23 cellular contexts compared by ENCODE assay signal in the genomic region with DNA sequence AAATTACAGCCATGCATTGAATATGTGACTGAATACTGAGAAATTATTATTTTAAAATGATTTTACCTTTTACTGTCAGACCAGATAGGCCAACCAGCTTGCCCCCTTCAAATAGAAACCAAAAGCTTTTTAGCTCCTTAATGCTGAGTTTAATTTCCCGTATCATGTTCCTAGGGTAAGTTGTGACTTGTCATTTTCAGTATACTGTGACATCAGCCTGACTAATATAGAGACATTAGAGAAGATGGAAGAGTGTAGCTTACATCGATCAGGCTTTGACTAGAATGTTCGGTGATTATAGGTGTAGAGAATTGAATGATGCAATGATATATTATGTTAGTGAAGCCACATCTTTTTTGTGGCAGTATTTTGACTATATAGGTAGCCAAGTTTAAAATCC. TPM values are rescaled to one million over a fixed set of nuclear protein-coding genes. Genes with fewer than 3 reads are reported as not detected.
A peak's percentile ranks its signal among the peaks of the same experiment; 100 is the strongest.
DNase-seq lines count a peak whose midpoint lies in the region; ATAC-seq, FAIRE-seq and TF ChIP-seq lines count a peak whose summit lies in the region.
"Had no signal": no experiment of that assay in that cellular context is flagged by ENCODE, and none has a peak within 500 bp of the region (broad histone marks: within the 10 kb centered on the region; RNA-seq: fewer than 3 reads in every experiment).

No MANE protein-coding gene starts in this region.

- no peaks in the 10 kb centered on the region; a peak in 2 of 5 replicates for H3K4me1 ChIP-seq in K562 (replicated peaks in 1 of 2; ENCODE audit: control insufficient read depth in 2 of 2, insufficient read depth in 2 of 2, low read length in 2 of 2)
- H3K4me1 ChIP-seq: Peyer's patch had no signal

- H3K4me2 ChIP-seq in K562 (ENCODE audit: insufficient read depth, low read length): no peak overlapping the region

- in situ Hi-C loops in K562 (cut with MboI): no loop called here

- H3K4me1 Mint-ChIP-seq in activated T-cell treated with anti-CD3 and anti-CD28 coated beads, Interleukin-2, amount 50 U/mL, for 24 hours (ENCODE audit: low read depth): peaks cover 27% of the 10 kb centered on the region
- H3K4me1 Mint-ChIP-seq in natural killer cell: peaks cover 10 to 11% of the 10 kb centered on the region in 2 donors

- FAIRE-seq in K562 (lab: Jason Lieb, UNC): no peak
- FAIRE-seq: GM12892 had no signal

- intact Hi-C loops in K562 (cut with micrococcal nuclease): no loop called here
- intact Hi-C loops in natural killer cell (cut with micrococcal nuclease): no loop called here
- intact Hi-C loops in left cardiac atrium (cut with DNase I): no loop called here

- H3K27me3 Mint-ChIP-seq in activated T-cell treated with anti-CD3 and anti-CD28 coated beads, Interleukin-2, amount 50 U/mL, for 24 hours: peaks cover 10% of the 10 kb centered on the region
- peaks cover 0 to 2% of the 10 kb centered on the region in 2 donors for H3K27me3 Mint-ChIP-seq in natural killer cell (ENCODE audit: low read depth in 2 of 2)

- WGBS in K562 (ENCODE audit: insufficient coverage, low coverage, missing lambda C conversion rate): 77% methylated on average over 3 of the region's 3 CpGs

- H3K27ac Mint-ChIP-seq in activated T-cell treated with anti-CD3 and anti-CD28 coated beads, Interleukin-2, amount 50 U/mL, for 24 hours: peak overlapping the region; percentile 3
- H3K27ac Mint-ChIP-seq in natural killer cell: peak overlapping the region in 1 of 2 donors; percentile 50
- H3K27ac Mint-ChIP-seq: CD14-positive monocyte had no signal

- no peaks in the 10 kb centered on the region for H3K36me3 ChIP-seq in K562 (ENCODE audit: control insufficient read depth, insufficient read depth, low read length)
- H3K36me3 ChIP-seq: Peyer's patch had no signal

- POLR2A ChIA-PET in K562 (lab: Yijun Ruan, JAX): interaction anchor here (0.6 to 1.8 kb wide), 2 partner anchors 10 to 51 kb away, joined by 3 to 5 read pairs; a partner anchor contains a TSS

- no peak overlapping the region for H3K9ac ChIP-seq in K562 (ENCODE audit: insufficient read depth in 1 of 2, low read depth in 2 of 2, low read length in 2 of 2)

- H2AFZ ChIP-seq in K562 (ENCODE audit: low read depth, low read length): no peak overlapping the region

- H3K79me2 ChIP-seq in K562 (ENCODE audit: control insufficient read depth, insufficient read depth, low read length): no peaks in the 10 kb centered on the region

- H3K36me3 Mint-ChIP-seq in activated T-cell treated with anti-CD3 and anti-CD28 coated beads, Interleukin-2, amount 50 U/mL, for 24 hours (ENCODE audit: low read depth): no peaks in the 10 kb centered on the region
- no peaks in the 10 kb centered on the region for H3K36me3 Mint-ChIP-seq in natural killer cell

- no peaks in the 10 kb centered on the region for H3K9me3 ChIP-seq in K562 (replicated peaks; ENCODE audit: control insufficient read depth, insufficient read depth, low read depth, low read length)
- H3K9me3 ChIP-seq: Peyer's patch had no signal

- H3K4me3 ChIP-seq in K562: no peak overlapping the region
- H3K4me3 ChIP-seq: Peyer's patch had no signal

- no TSS peak for BruUV-seq in K562 (replicated peaks; lab: Mats Ljungman, UMichigan)

- DNase-seq in activated T-cell treated with anti-CD3 and anti-CD28 coated beads, Interleukin-2, amount 50 U/mL, for 24 hours: no peak
- no peak for DNase-seq in activated T-cell treated with anti-CD3 and anti-CD28 coated beads for 4 hours
- peak; percentile 40 for DNase-seq in OCI-M1 (lab: John Stamatoyannopoulos, UW)
- DNase-seq in K562 (ENCODE audit: extremely low read depth in 1 of 4, low spot score in 3 of 4): no peak
- no peak for DNase-seq in natural killer cell
- DNase-seq in dedifferentiated amniotic fluid mesenchymal stem cell (ENCODE audit: extremely low spot score): no peak
- no peak for DNase-seq in left cardiac atrium
- DNase-seq: ACHN, AML-193, COR-L47, H7, IMR-90, Kasumi-1, MM.1S, NCI-H1105, NCI-H187, NCI-H446 treated with DMSO at 0.1 percent for 48 hours, Peyer's patch had no signal

- no peak; the same call in 2 of the 3 replicates for ATAC-seq in K562
- peak; percentile 53 to 67 (median 66) for ATAC-seq in natural killer cell
- ATAC-seq in HG03135 (IDR thresholded peaks at IDR 0.05; ENCODE audit: unreplicated experiment): no peak
- no peak for ATAC-seq in left cardiac atrium
- ATAC-seq: Right ventricle myocardium inferior had no signal

- no peaks in the 10 kb centered on the region for H3K27me3 ChIP-seq in K562 (ENCODE audit: control insufficient read depth in 2 of 2, insufficient read depth in 2 of 2, low read length in 2 of 2)
- H3K27me3 ChIP-seq: Peyer's patch had no signal

- no peak for TF ChIP-seq POLR2A in K562 (conservative IDR thresholded peaks at IDR 0.05)

- TF ChIP-seq RAD21 in K562 (CRISPR knock-in tag; conservative IDR thresholded peaks at IDR 0.05 in 1 of 2, IDR thresholded peaks at IDR 0.05 in 1 of 2): no peak

- H3K9me1 ChIP-seq in K562 (ENCODE audit: control insufficient read depth, insufficient read depth, low read length): no peaks in the 10 kb centered on the region

- no peak overlapping the region for H3K4me3 Mint-ChIP-seq in activated T-cell treated with anti-CD3 and anti-CD28 coated beads, Interleukin-2, amount 50 U/mL, for 24 hours
- no peak overlapping the region for H3K4me3 Mint-ChIP-seq in natural killer cell
- H3K4me3 Mint-ChIP-seq: CD14-positive monocyte had no signal

- no peak for TF ChIP-seq EP300 in K562 (IDR thresholded peaks at IDR 0.05; ENCODE audit: low read length)

- no peak for TF ChIP-seq CTCF in K562 (IDR thresholded peaks at IDR 0.05 in 2 of 3, conservative IDR thresholded peaks at IDR 0.05 in 1 of 3; ENCODE audit: insufficient read depth in 2 of 3, low read depth in 1 of 3, low read length in 3 of 3)
- TF ChIP-seq CTCF in natural killer cell (IDR thresholded peaks at IDR 0.05): no peak

- CTCF ChIA-PET in K562 (lab: Yijun Ruan, JAX; ENCODE audit: low intra/inter-chr PET ratio): no interaction called here

- H4K20me1 ChIP-seq in K562 (replicated peaks; ENCODE audit: control insufficient read depth, insufficient read depth, low read length): no peaks in the 10 kb centered on the region

- no peaks in the 10 kb centered on the region for H3K9me3 Mint-ChIP-seq in activated T-cell treated with anti-CD3 and anti-CD28 coated beads, Interleukin-2, amount 50 U/mL, for 24 hours
- no peaks in the 10 kb centered on the region for H3K9me3 Mint-ChIP-seq in natural killer cell

- H3K27ac ChIP-seq in K562 (ENCODE audit: extremely low read depth, low read depth, low read length): no peak overlapping the region
- H3K27ac ChIP-seq: Peyer's patch had no signal

TF ChIP-seq in K562, 482 proteins besides CTCF, POLR2A, EP300 and RAD21:
- no peak for TF ChIP-seq ZNF584 (CRISPR knock-in tag; IDR thresholded peaks at IDR 0.05; ENCODE audit: low read depth)
- no peak for TF ChIP-seq CEBPG (CRISPR knock-in tag; IDR thresholded peaks at IDR 0.05)
- 0 out of 4 replicates have a peak, but pooled peaks of 1 of the 2 experiments have one; percentile 40 for TF ChIP-seq CEBPG (tag; conservative IDR thresholded peaks at IDR 0.05 in 1 of 2, IDR thresholded peaks at IDR 0.05 in 1 of 2)
- TF ChIP-seq, protein P1, sequence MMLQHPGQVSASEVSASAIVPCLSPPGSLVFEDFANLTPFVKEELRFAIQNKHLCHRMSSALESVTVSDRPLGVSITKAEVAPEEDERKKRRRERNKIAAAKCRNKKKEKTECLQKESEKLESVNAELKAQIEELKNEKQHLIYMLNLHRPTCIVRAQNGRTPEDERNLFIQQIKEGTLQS (IDR thresholded peaks at IDR 0.05): peak; percentile 60
- TF ChIP-seq, protein P1 (CRISPR knock-in tag; conservative IDR thresholded peaks at IDR 0.05): no peak

RNA-seq across cellular contexts. Expression of a gene that starts 50.6 kb away (rescaled TPM):
- 342 and 614 TPM in 2 replicates for total RNA-seq in K562 (2011; cell fraction: chromatin; rRNA removed; ENCODE audit: low replicate concordance)
- total RNA-seq in K562 (2011; cell fraction: nucleolus; rRNA removed): 113 and 153 TPM in 2 replicates
- total RNA-seq in K562 (2011; cell fraction: nucleoplasm; rRNA removed): 327 and 692 TPM in 2 replicates
- total RNA-seq in K562 (2014; rRNA removed) (65.0 and 72.3 TPM in 2 replicates), K562 (2014; rRNA removed; fragmentation: Illumina TruSeq; extraction: Trizol) (87.9 and 96.2 TPM in 2 replicates), K562 (2015; rRNA removed; fragmentation: Illumina TruSeq; extraction: Trizol) (82.2 and 85.8 TPM in 2 replicates), K562 (2021) (101 and 113 TPM in 2 replicates), natural killer cell (1,000 to 10,000 TPM in 1 of 3 donors, 100 to 1,000 TPM in 2; 718 to 1,143 (median 944) TPM), left cardiac atrium (100 to 1,000 TPM; 118 to 131 TPM)
- polyA plus RNA-seq in K562 (2011; rRNA removed) (66.9 and 73.3 TPM in 2 replicates), K562 (2014; fragmentation: Illumina TruSeq; extraction: Trizol) (52.2 and 57.2 TPM in 2 replicates), K562 (2014; fragmentation: Nextera tagmentation; extraction: Ambion mirVana) (10 to 100 TPM; 15.1 to 30.1 TPM), K562 (2014; rRNA removed) (46.5 and 50.2 TPM in 2 replicates)
- 37.5 and 39.9 TPM in 2 replicates for polyA plus RNA-seq in K562 (2011; cell fraction: cytosol; rRNA removed)
- polyA plus RNA-seq in K562 (2011; cell fraction: nucleus; rRNA removed): 143 and 148 TPM in 2 replicates
- 33.6 and 40.1 TPM in 2 replicates for polyA plus RNA-seq in K562 (2012)
- polyA minus RNA-seq in K562 (2011; rRNA and poly(A)+ RNA removed): 369 and 399 TPM in 2 replicates
- polyA minus RNA-seq in K562 (2011; cell fraction: cytosol; rRNA and poly(A)+ RNA removed): 41.4 and 51.2 TPM in 2 replicates
- polyA minus RNA-seq in K562 (2011; cell fraction: nucleus; rRNA and poly(A)+ RNA removed): 431 and 576 TPM in 2 replicates
- total RNA-seq: HT-29 had no signal

Comparison
In these comparisons a context has a peak if more than half of its experiments do, and no peak if none do; other contexts are left out.
1. ATAC-seq: peak in natural killer cell (3 of 3); none in K562 (single experiment), HG03135 (single experiment) and left cardiac atrium (0 of 2).